ENCODE assay signal across 27 cellular contexts in the genomic region with DNA sequence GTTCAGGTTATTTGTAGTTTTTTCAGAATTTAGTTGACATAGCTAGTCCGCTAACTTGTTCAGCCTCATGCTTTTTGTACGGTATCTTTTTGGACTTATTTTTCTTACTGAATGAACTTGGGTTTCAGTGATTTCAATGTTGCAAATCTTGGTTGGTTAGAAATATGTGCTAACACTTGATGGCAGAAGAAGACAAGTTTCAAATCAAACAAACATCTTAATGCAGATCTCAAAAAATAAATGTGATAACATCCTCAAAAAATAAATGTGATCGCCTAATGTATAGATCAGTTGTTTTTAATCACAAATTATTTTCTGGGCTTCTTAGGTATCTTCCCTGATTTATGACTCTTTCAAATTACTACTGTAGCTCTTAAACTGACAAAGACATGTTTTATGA.
DNase-seq lines count a peak whose midpoint lies in the region; ATAC-seq and TF ChIP-seq lines count a peak whose summit lies in the region.
"Had no signal": no experiment of that assay in that cellular context is flagged by ENCODE, and none has a peak within 500 bp of the region (broad histone marks: within the 10 kb centered on the region; RNA-seq: fewer than 3 reads in every experiment).

No MANE protein-coding gene starts in this region.

- no peak for DNase-seq in AG09309 (ENCODE audit: low read depth)
- no peak for DNase-seq in CD4-positive, alpha-beta T cell
- DNase-seq in T-helper 17 cell = no peak
- no peak for DNase-seq in immature natural killer cell
- no peak for DNase-seq in cortex of kidney (lab: John Stamatoyannopoulos, UW)
- DNase-seq: activated CD4-positive, alpha-beta T cell treated with anti-CD3 and anti-CD28 coated beads, Interleukin-2, amount 50 U/mL, for 1 hour; activated gamma-delta T cell; AML-193; amygdala; Caco-2; esophagus squamous epithelium; Karpas-422; lower lobe of right lung; MV-4-11; NCI-H1694; NCI-H2171 treated with DMSO at 0.1 percent for 48 hours; NCI-H526 treated with DMSO at 0.1 percent for 48 hours; RPMI8226; stimulated activated CD8-positive, alpha-beta memory T cell treated with anti-CD3 and anti-CD28 coated beads, Interleukin-4, amount 100 ng/mL, for 48 hours; T-helper 2 cell had no signal

- TF ChIP-seq CTCF in AG09309 (IDR thresholded peaks at IDR 0.05; ENCODE audit: control insufficient read depth, insufficient read depth, low read depth, low read length, missing control alignments) = peak; percentile 10
- peak; percentile 39 for TF ChIP-seq CTCF in CD4-positive, alpha-beta T cell (IDR thresholded peaks at IDR 0.05)

- intact Hi-C loops in CD4-positive, alpha-beta T cell (cut with DNase I, micrococcal nuclease) = loop anchor here (2.0 to 10.0 kb wide), 3 partner anchors 49 to 327 kb away; no protein-coding TSS in a partner anchor

- H3K4me1 Mint-ChIP-seq in CD4-positive, alpha-beta T cell (ENCODE audit: low read depth) = peaks cover 65% of the 10 kb centered on the region
- peaks cover 44% of the 10 kb centered on the region for H3K4me1 Mint-ChIP-seq in T-helper 17 cell
- H3K4me1 Mint-ChIP-seq in immature natural killer cell = peaks cover 36 to 56% of the 10 kb centered on the region in 2 donors

- H3K4me3 Mint-ChIP-seq in CD4-positive, alpha-beta T cell = peak overlapping the region; percentile 39
- no peak overlapping the region for H3K4me3 Mint-ChIP-seq in T-helper 17 cell
- H3K4me3 Mint-ChIP-seq in immature natural killer cell = no peak overlapping the region
- H3K4me3 Mint-ChIP-seq: type B pancreatic cell had no signal

- CTCF ChIA-PET in CD4-positive, alpha-beta T cell (lab: Charles Lee) = interaction anchor here (1.4 kb wide), 1 partner anchor 422 kb away, joined by 4 read pairs; the partner anchor contains the start of gene MED23

- H3K27ac ChIP-seq in CD4-positive, alpha-beta T cell (ENCODE audit: low read depth, low read length) = no peak overlapping the region
- H3K27ac ChIP-seq: breast epithelium, esophagus squamous epithelium, lower lobe of right lung, neutrophil had no signal

- H3K27me3 ChIP-seq in CD4-positive, alpha-beta T cell (ENCODE audit: control insufficient read depth, insufficient read depth, low read length) = no peaks in the 10 kb centered on the region
- H3K27me3 ChIP-seq: breast epithelium, esophagus squamous epithelium, neutrophil had no signal

- no peaks in the 10 kb centered on the region for H3K9me3 ChIP-seq in CD4-positive, alpha-beta T cell (ENCODE audit: control insufficient read depth, low read length)
- no peaks in the 10 kb centered on the region for H3K9me3 ChIP-seq in T-helper 17 cell (ENCODE audit: control insufficient read depth, low read length, poor library complexity, severe bottlenecking)
- H3K9me3 ChIP-seq: breast epithelium, Caco-2, esophagus squamous epithelium, lower lobe of right lung, neutrophil had no signal

- POLR2A ChIA-PET in CD4-positive, alpha-beta T cell (lab: Charles Lee) = interaction anchor here (1.2 to 1.3 kb wide), 4 partner anchors 23 to 328 kb away, joined by 3 to 7 read pairs (median 4); no protein-coding TSS in a partner anchor

- H3K27ac Mint-ChIP-seq in CD4-positive, alpha-beta T cell = peak overlapping the region; percentile 72
- H3K27ac Mint-ChIP-seq in T-helper 17 cell = peak overlapping the region; percentile 72
- H3K27ac Mint-ChIP-seq in immature natural killer cell = peak overlapping the region in 4 of 6 donors; percentile 8 to 43 (median 32)
- H3K27ac Mint-ChIP-seq: progenitor cell of endocrine pancreas, type B pancreatic cell had no signal

- no peak overlapping the region for H3K4me3 ChIP-seq in AG09309 (ENCODE audit: control insufficient read depth, low read depth, low read length)
- H3K4me3 ChIP-seq: breast epithelium, esophagus squamous epithelium, GM12878, lower lobe of right lung had no signal

- H3K27me3 Mint-ChIP-seq in CD4-positive, alpha-beta T cell = no peaks in the 10 kb centered on the region
- H3K27me3 Mint-ChIP-seq in T-helper 17 cell = no peaks in the 10 kb centered on the region
- no peaks in the 10 kb centered on the region for H3K27me3 Mint-ChIP-seq in immature natural killer cell (ENCODE audit: low read depth in 3 of 3)
- H3K27me3 Mint-ChIP-seq: progenitor cell of endocrine pancreas, type B pancreatic cell had no signal

- peak; percentile 37 for ATAC-seq in CD4-positive, alpha-beta T cell (ENCODE audit: poor library complexity)
- ATAC-seq in T-helper 17 cell (no peak), GM19023 (IDR thresholded peaks at IDR 0.05; ENCODE audit: unreplicated experiment) (no peak), HG02588 (IDR thresholded peaks at IDR 0.05; ENCODE audit: unreplicated experiment) (no peak)
- ATAC-seq: GM12878, lower lobe of right lung had no signal

- H3K9me3 Mint-ChIP-seq in CD4-positive, alpha-beta T cell = peaks cover 3% of the 10 kb centered on the region
- no peaks in the 10 kb centered on the region for H3K9me3 Mint-ChIP-seq in immature natural killer cell
- H3K9me3 Mint-ChIP-seq: type B pancreatic cell had no signal

- peaks cover 26% of the 10 kb centered on the region for H3K36me3 Mint-ChIP-seq in CD4-positive, alpha-beta T cell (ENCODE audit: low read depth)
- H3K36me3 Mint-ChIP-seq in T-helper 17 cell (ENCODE audit: low read depth) = peaks cover 6% of the 10 kb centered on the region
- peaks cover 7 to 9% (median 9%) of the 10 kb centered on the region in 3 donors for H3K36me3 Mint-ChIP-seq in immature natural killer cell
